1 cellular context compared by ENCODE assay signal in genomic region chr2:3536682-3537632, GRCh38.
TF ChIP-seq lines count a peak whose summit lies in the region.

No MANE protein-coding gene starts in this region.

TF ChIP-seq in GM12878, 131 proteins besides CTCF, POLR2A, EP300 and RAD21:
- TF ChIP-seq PBX3 (IDR thresholded peaks at IDR 0.05; ENCODE audit: insufficient replicate concordance, low read depth, low read length): no peak
- TF ChIP-seq TCF3 (IDR thresholded peaks at IDR 0.05; ENCODE audit: borderline replicate concordance, insufficient read depth, low read depth, low read length): no peak
- TF ChIP-seq YY1 (IDR thresholded peaks at IDR 0.05; ENCODE audit: low read depth, low read length): no peak
- TF ChIP-seq SREBF1 (IDR thresholded peaks at IDR 0.05; ENCODE audit: low read length): no peak
- TF ChIP-seq TBL1XR1 (IDR thresholded peaks at IDR 0.05; ENCODE audit: low read depth, low read length): no peak
- no peak for TF ChIP-seq NR2F1 (conservative IDR thresholded peaks at IDR 0.05)
